18 cellular contexts compared by ENCODE assay signal in the genomic region with DNA sequence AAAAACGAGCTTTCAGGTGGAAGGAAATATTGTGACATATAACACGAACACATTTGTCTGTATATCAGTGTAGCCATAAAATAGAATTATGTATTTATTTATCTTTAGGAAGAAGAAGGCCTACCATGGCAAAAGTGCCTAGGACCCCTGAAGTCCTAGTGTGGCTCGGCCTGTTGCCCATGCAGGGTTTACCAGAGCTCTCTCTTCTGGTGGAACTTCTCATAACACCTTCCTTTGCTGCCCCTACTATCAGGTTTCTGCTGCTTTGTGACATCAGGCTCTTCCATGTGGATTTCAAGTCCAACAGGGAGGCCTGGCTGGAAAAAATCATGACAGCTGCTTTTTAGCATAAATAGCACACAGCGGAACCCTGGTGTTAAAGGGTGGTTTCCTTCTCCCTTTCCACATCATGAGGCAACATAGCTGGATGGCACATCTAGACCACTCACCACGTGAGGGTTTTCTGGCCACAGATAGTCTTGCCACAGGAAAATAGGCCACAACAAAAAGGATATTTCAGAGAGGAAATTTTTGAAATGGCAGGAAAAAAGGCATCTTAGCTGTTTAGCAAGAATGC. TPM values are rescaled to one million over a fixed set of nuclear protein-coding genes. Genes with fewer than 3 reads are reported as not detected.
DNase-seq lines count a peak whose midpoint lies in the region; ATAC-seq and TF ChIP-seq lines count a peak whose summit lies in the region.
"Had no signal": no experiment of that assay in that cellular context is flagged by ENCODE, and none has a peak within 500 bp of the region (broad histone marks: within the 10 kb centered on the region; RNA-seq: fewer than 3 reads in every experiment).

No MANE protein-coding gene starts in this region.

- H3K9me3 ChIP-seq in right cardiac atrium (ENCODE audit: control insufficient read depth, low read length), result no peaks in the 10 kb centered on the region
- no peaks in the 10 kb centered on the region for H3K9me3 ChIP-seq in adrenal gland (replicated peaks in 1 of 3)
- H3K9me3 ChIP-seq: vagina had no signal

- intact Hi-C loops in right cardiac atrium (cut with DNase I) (loop anchor here in 1 of 4 donors (5.0 kb wide), 1 partner anchor 58 kb away; a partner anchor contains a TSS), Right ventricle myocardium superior (cut with DNase I) (no loop called here), adrenal gland (cut with DNase I) (no loop called here)

- H3K9me3 Mint-ChIP-seq in nephron, result no peaks in the 10 kb centered on the region
- no peaks in the 10 kb centered on the region for H3K9me3 Mint-ChIP-seq in osteocyte (ENCODE audit: unreplicated experiment)

- H3K27me3 ChIP-seq in right cardiac atrium (ENCODE audit: control insufficient read depth, insufficient read depth) (no peaks in the 10 kb centered on the region), adrenal gland (no peaks in the 10 kb centered on the region)
- H3K27me3 ChIP-seq: vagina had no signal

- no peaks in the 10 kb centered on the region for H3K36me3 ChIP-seq in adrenal gland (replicated peaks in 1 of 2)
- H3K36me3 ChIP-seq: vagina had no signal

- H3K4me3 ChIP-seq in right cardiac atrium (ENCODE audit: low read length) (no peak overlapping the region), adrenal gland (no peak overlapping the region)
- H3K4me3 ChIP-seq: GM12878, vagina had no signal

- TF ChIP-seq POLR2A in adrenal gland (IDR thresholded peaks at IDR 0.05), result no peak

- peak overlapping the region; percentile 42 for H3K27ac ChIP-seq in right cardiac atrium (ENCODE audit: low read length)
- peak overlapping the region in 3 of 5 donors; percentile 27 to 79 (median 50) for H3K27ac ChIP-seq in adrenal gland
- H3K27ac ChIP-seq: vagina had no signal

- 83% methylated on average over 5 of the region's 5 CpGs for WGBS in right cardiac atrium
- WGBS in adrenal gland, 4 donors, result 74 to 84% (median 81%) methylated on average over 5 of the region's 5 CpGs

- H3K4me1 ChIP-seq in right cardiac atrium (ENCODE audit: control insufficient read depth, insufficient read depth, low read length), result peaks cover 10% of the 10 kb centered on the region
- no peaks in the 10 kb centered on the region for H3K4me1 ChIP-seq in adrenal gland (replicated peaks in 1 of 2)
- H3K4me1 ChIP-seq: vagina had no signal

- no peak overlapping the region for H3K4me3 Mint-ChIP-seq in nephron
- no peak overlapping the region for H3K4me3 Mint-ChIP-seq in osteocyte (ENCODE audit: unreplicated experiment)
- H3K4me3 Mint-ChIP-seq: IgD-negative memory B cell had no signal

- no peaks in the 10 kb centered on the region for H3K36me3 Mint-ChIP-seq in nephron (ENCODE audit: low read depth)
- no peaks in the 10 kb centered on the region for H3K36me3 Mint-ChIP-seq in osteocyte (ENCODE audit: unreplicated experiment)
- H3K36me3 Mint-ChIP-seq: IgD-negative memory B cell had no signal

- peaks cover 17% of the 10 kb centered on the region for H3K4me1 Mint-ChIP-seq in nephron
- H3K4me1 Mint-ChIP-seq in osteocyte (ENCODE audit: unreplicated experiment), result no peaks in the 10 kb centered on the region

- no peak for ATAC-seq in right cardiac atrium
- ATAC-seq in Right ventricle myocardium superior (ENCODE audit: poor library complexity), result no peak
- ATAC-seq: GM12878, Panc1, SK-N-SH treated with all-trans-retinoic acid at 6 μM for 48 hours had no signal

- no peak for DNase-seq in right cardiac atrium
- no peak for DNase-seq in Right ventricle myocardium superior
- DNase-seq in adrenal gland, result peak in 3 of 7 donors; percentile 15 to 38 (median 28)
- no peak for DNase-seq in NCI-H2171 (lab: John Stamatoyannopoulos, UW)
- DNase-seq in osteocyte (ENCODE audit: extremely low spot score, unreplicated experiment), result no peak
- no peak for DNase-seq in anterior cingulate cortex (lab: John Stamatoyannopoulos, UW)
- no peak for DNase-seq in retina
- DNase-seq: activated CD4-positive, alpha-beta T cell treated with anti-CD3 and anti-CD28 coated beads for 48 hours; NCI-H1048; NCI-H2081 treated with DMSO at 0.1 percent for 48 hours; NCI-H524 treated with DMSO at 0.1 percent for 48 hours; stimulated activated CD4-positive, alpha-beta T cell treated with anti-CD3 and anti-CD28 coated beads, Interleukin-1b, Interleukin-23, amount 100 ng/mL, for 48 hours had no signal

- H3K27ac Mint-ChIP-seq in nephron (peak overlapping the region; percentile 50 to 88 (median 76)), osteocyte (ENCODE audit: unreplicated experiment) (no peak overlapping the region)
- H3K27ac Mint-ChIP-seq: IgD-negative memory B cell had no signal

- H3K27me3 Mint-ChIP-seq in nephron (ENCODE audit: low read depth) (no peaks in the 10 kb centered on the region), osteocyte (ENCODE audit: unreplicated experiment) (peaks cover 12% of the 10 kb centered on the region)

- TF ChIP-seq CTCF in adrenal gland (IDR thresholded peaks at IDR 0.05) (no peak), nephron (IDR thresholded peaks at IDR 0.05; ENCODE audit: unreplicated experiment in 3 of 3) (no peak), osteocyte (IDR thresholded peaks at IDR 0.05) (no peak)

RNA-seq across cellular contexts. Expression of a gene that starts 44.8 kb away (rescaled TPM):
- total RNA-seq in right cardiac atrium (10 to 100 TPM; 21.8 to 30.9 (median 25.5) TPM), Right ventricle myocardium superior (16.0 TPM), adrenal gland (10 to 100 TPM; 18.8 to 27.2 (median 23.7) TPM), osteocyte (17.5 and 17.6 TPM in 2 replicates)
- polyA plus RNA-seq in right cardiac atrium (12.7 TPM), adrenal gland (10 to 100 TPM in 1 of 3 donors, 1 to 10 TPM in 2; 5.3 to 24.9 (median 5.6) TPM)

RNA-seq across cellular contexts. Expression of a gene that starts 56.5 kb away (rescaled TPM):
- total RNA-seq in right cardiac atrium, result 1 to 10 TPM in 3 of 4 donors, under 1 TPM in 1; 0.54 to 4.7 (median 1.6) TPM
- polyA plus RNA-seq in right cardiac atrium, result 13.7 TPM
- 0.19 TPM for total RNA-seq in Right ventricle myocardium superior
- total RNA-seq in adrenal gland, result 1 to 10 TPM in 4 of 8 donors, under 1 TPM in 4; 0.24 to 6.8 (median 0.84) TPM
- 1 to 10 TPM; 1.8 to 4.2 (median 2.3) TPM for polyA plus RNA-seq in adrenal gland
- 5.4 and 11.7 TPM in 2 replicates for total RNA-seq in osteocyte
